10 cellular contexts compared by ENCODE assay signal in the genomic region with DNA sequence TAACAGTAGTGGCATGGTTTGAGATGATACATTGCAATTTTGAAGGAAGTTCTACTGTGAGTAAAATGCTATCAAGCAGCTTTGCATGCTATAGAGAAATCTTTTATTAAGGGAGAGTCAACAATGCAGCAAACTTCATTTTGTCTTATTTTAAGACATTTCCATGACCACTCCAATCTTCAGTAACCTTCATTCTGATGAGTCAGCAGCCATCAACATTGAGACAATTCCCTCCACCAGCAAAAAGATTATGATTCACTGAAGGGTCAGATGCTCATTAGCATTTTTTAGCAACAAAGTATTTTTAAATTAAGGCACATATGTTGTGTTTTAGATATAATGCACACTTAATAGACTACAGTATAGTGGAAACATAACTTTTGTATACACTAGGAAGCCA.
"Had no signal": no experiment of that assay in that cellular context is flagged by ENCODE, and none has a peak within 500 bp of the region (broad histone marks: within the 10 kb centered on the region; RNA-seq: fewer than 3 reads in every experiment).

No MANE protein-coding gene starts in this region.

- H3K4me1 ChIP-seq: HAP-1 had no signal

- DNase-seq: GM23248, GOT3, H7, HFFc6, Karpas-422, KBM-7 had no signal

- FAIRE-seq: HTR-8/SVneo had no signal

- H3K4me2 ChIP-seq: KMS-11 had no signal

- ATAC-seq: HCT116 had no signal

- H3K9me3 ChIP-seq: HAP-1 had no signal

- H3K4me3 ChIP-seq: GM23248, HAP-1 had no signal

- H3K36me3 ChIP-seq: HAP-1 had no signal

- H3K9ac ChIP-seq: GM23248, KMS-11 had no signal

- H2AFZ ChIP-seq: GM23248 had no signal

- H3K27ac ChIP-seq: GM23248, KMS-11 had no signal
